Comparison of ENCODE assay signal across 14 cellular contexts in the genomic region with DNA sequence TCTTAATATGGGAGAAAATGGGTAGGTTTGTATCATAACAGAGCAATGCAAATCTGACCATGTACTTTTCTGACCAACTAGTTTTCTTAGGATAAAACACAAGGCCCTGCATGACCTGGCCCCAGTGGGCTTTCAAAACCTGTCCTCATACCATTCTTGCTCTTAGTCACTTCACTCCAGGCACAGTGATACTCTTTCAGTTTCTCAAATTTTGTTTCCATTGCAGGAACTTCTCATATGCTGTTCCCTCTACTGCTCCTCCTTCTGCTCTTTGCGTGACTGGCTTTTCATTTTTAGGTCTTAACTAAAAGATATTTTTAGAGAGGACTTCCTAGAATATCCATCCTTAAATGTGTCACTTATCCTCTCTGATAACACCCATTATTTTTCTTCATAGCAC.
A peak's percentile ranks its signal among the peaks of the same experiment; 100 is the strongest.
DNase-seq lines count a peak whose midpoint lies in the region; ATAC-seq lines count a peak whose summit lies in the region.
"Had no signal": no experiment of that assay in that cellular context is flagged by ENCODE, and none has a peak within 500 bp of the region (broad histone marks: within the 10 kb centered on the region; RNA-seq: fewer than 3 reads in every experiment).

No MANE protein-coding gene starts in this region.

- ATAC-seq in GM18511 (IDR thresholded peaks at IDR 0.05; ENCODE audit: unreplicated experiment) = peak; percentile 98
- peak; percentile 96 for ATAC-seq in GM19463 (IDR thresholded peaks at IDR 0.05; ENCODE audit: unreplicated experiment)
- ATAC-seq in HG02885 (IDR thresholded peaks at IDR 0.05; ENCODE audit: poor library complexity, unreplicated experiment) = peak; percentile 91
- peak; percentile 69 for ATAC-seq in HG03571 (IDR thresholded peaks at IDR 0.05; ENCODE audit: unreplicated experiment)
- ATAC-seq: gastrocnemius medialis, left lobe of liver had no signal

- DNase-seq in cortex of kidney (lab: John Stamatoyannopoulos, UW) = no peak
- no peak for DNase-seq in putamen (ENCODE audit: low spot score)
- DNase-seq in NCI-H146 treated with DMSO at 0.1 percent for 48 hours (lab: John Stamatoyannopoulos, UW; ENCODE audit: unreplicated experiment) = no peak
- DNase-seq in COLO829 (ENCODE audit: low spot score) = no peak
- DNase-seq: CD4-positive, alpha-beta memory T cell; gastrocnemius medialis; NCI-H1436 treated with DMSO at 0.1 percent for 48 hours; stimulated activated CD4-positive, alpha-beta T cell treated with anti-CD3 and anti-CD28 coated beads, Interleukin-4, amount 100 ng/mL, for 1 hour; testis had no signal
